ENCODE assay signal across 15 cellular contexts in the genomic region with DNA sequence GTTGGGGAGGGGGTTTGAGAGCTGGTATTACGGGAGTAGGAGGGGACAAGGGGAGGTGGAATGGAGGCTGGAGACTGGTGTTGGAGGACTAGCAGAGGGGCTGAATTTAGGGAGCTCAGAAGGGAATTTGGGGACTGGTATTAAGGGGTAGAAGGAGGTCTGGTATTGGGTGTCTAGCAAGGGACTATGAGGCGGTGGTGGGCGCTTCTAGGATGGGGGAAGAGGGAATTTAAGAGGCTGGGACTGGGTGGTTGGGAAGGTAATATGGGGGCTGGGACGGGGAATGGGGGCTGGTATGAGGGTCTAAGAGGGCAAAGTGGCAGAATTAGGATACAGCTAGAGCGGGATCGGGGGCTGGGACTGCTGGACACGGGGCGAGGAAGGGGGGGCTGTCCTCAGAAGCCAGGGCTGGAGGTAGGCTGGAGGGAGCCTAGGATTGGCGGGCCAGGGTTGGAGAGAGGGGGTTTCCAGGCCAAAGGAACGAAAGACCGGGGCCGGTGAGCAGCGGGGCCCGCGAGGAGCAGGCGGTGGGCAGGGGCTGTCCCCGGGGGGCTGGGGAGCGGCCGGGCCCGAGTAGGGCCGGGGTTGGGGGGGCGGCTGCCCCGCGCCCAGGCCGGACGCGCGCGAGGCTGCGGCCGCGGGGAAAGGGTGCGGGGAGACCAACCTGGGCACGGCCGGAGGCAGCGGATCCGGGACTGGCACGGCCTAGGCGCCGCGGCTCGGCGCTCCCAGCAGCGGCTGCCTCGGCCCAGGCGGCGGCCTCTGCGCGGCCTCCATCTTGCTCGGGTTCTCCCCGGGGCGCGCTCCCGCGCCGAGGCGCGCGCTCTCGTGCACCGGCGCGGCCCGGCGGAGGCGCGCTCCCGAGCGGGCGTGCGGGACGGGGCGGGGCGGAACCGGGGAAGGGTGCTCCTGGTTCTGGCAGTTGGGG. TPM values are rescaled to one million over a fixed set of nuclear protein-coding genes. Genes with fewer than 3 reads are reported as not detected.
A peak's percentile ranks its signal among the peaks of the same experiment; 100 is the strongest.
DNase-seq lines count a peak whose midpoint lies in the region; ATAC-seq and TF ChIP-seq lines count a peak whose summit lies in the region.
"Had no signal": no experiment of that assay in that cellular context is flagged by ENCODE, and none has a peak within 500 bp of the region (broad histone marks: within the 10 kb centered on the region; RNA-seq: fewer than 3 reads in every experiment).

A gene (minus strand): TSS at position 802 of the 928 bp plus-strand sequence. CDS start 1,143 bp downstream, outside the sequence.

- peaks cover 2% of the 10 kb centered on the region for H3K36me3 Mint-ChIP-seq in activated CD8-positive, alpha-beta T cell treated with anti-CD3 and anti-CD28 coated beads for 36 hours (ENCODE audit: low read depth)
- peaks cover 2% of the 10 kb centered on the region for H3K36me3 Mint-ChIP-seq in activated CD8-positive, alpha-beta T cell treated with anti-CD3 and anti-CD28 coated beads, Interleukin-2, amount 10 ng/mL, durations not matched to agents 7 days and 5 days (ENCODE audit: low read depth)
- H3K36me3 Mint-ChIP-seq in type B pancreatic cell (no peaks in the 10 kb centered on the region), T-cell (no peaks in the 10 kb centered on the region)
- no peaks in the 10 kb centered on the region for H3K36me3 Mint-ChIP-seq in activated CD4-positive, alpha-beta T cell treated with anti-CD3 and anti-CD28 coated beads, Interleukin-2, amount 10 ng/mL, durations not matched to agents 24 days and 14 days (ENCODE audit: low read depth)

- H3K4me1 Mint-ChIP-seq in activated CD8-positive, alpha-beta T cell treated with anti-CD3 and anti-CD28 coated beads for 36 hours (ENCODE audit: low read depth), result peaks cover 5% of the 10 kb centered on the region
- peaks cover 2% of the 10 kb centered on the region for H3K4me1 Mint-ChIP-seq in activated CD8-positive, alpha-beta T cell treated with anti-CD3 and anti-CD28 coated beads, Interleukin-2, amount 10 ng/mL, durations not matched to agents 7 days and 5 days (ENCODE audit: low read depth)
- H3K4me1 Mint-ChIP-seq in type B pancreatic cell (ENCODE audit: unreplicated experiment) (peaks cover 4% of the 10 kb centered on the region), T-cell (peaks cover 5 to 18% (median 5%) of the 10 kb centered on the region in 3 donors)
- peaks cover 2% of the 10 kb centered on the region for H3K4me1 Mint-ChIP-seq in activated CD4-positive, alpha-beta T cell treated with anti-CD3 and anti-CD28 coated beads, Interleukin-2, amount 10 ng/mL, durations not matched to agents 24 days and 14 days

- H3K4me3 Mint-ChIP-seq in activated CD8-positive, alpha-beta T cell treated with anti-CD3 and anti-CD28 coated beads for 36 hours, result no peak within 1 kb of the TSS
- no peak within 1 kb of the TSS for H3K4me3 Mint-ChIP-seq in activated CD8-positive, alpha-beta T cell treated with anti-CD3 and anti-CD28 coated beads, Interleukin-2, amount 10 ng/mL, durations not matched to agents 7 days and 5 days
- H3K4me3 Mint-ChIP-seq in type B pancreatic cell (peak within 1 kb of the TSS; percentile 54), T-cell (no peak within 1 kb of the TSS)
- H3K4me3 Mint-ChIP-seq in activated CD4-positive, alpha-beta T cell treated with anti-CD3 and anti-CD28 coated beads, Interleukin-2, amount 10 ng/mL, durations not matched to agents 24 days and 14 days, result no peak within 1 kb of the TSS

- H3K9me3 Mint-ChIP-seq in activated CD8-positive, alpha-beta T cell treated with anti-CD3 and anti-CD28 coated beads for 36 hours, result peaks cover 7% of the 10 kb centered on the region
- peaks cover 3% of the 10 kb centered on the region for H3K9me3 Mint-ChIP-seq in activated CD8-positive, alpha-beta T cell treated with anti-CD3 and anti-CD28 coated beads, Interleukin-2, amount 10 ng/mL, durations not matched to agents 7 days and 5 days (ENCODE audit: insufficient read depth)
- H3K9me3 Mint-ChIP-seq in type B pancreatic cell (no peaks in the 10 kb centered on the region), T-cell (peaks cover 0 to 7% (median 0%) of the 10 kb centered on the region in 3 donors)
- H3K9me3 Mint-ChIP-seq in activated CD4-positive, alpha-beta T cell treated with anti-CD3 and anti-CD28 coated beads, Interleukin-2, amount 10 ng/mL, durations not matched to agents 24 days and 14 days, result peaks cover 14% of the 10 kb centered on the region

- ATAC-seq in activated CD8-positive, alpha-beta T cell treated with anti-CD3 and anti-CD28 coated beads for 36 hours, result peak; percentile 20
- no peak for ATAC-seq in activated CD8-positive, alpha-beta T cell treated with anti-CD3 and anti-CD28 coated beads, Interleukin-2, amount 10 ng/mL, durations not matched to agents 7 days and 5 days
- ATAC-seq in omental fat pad (ENCODE audit: low FRiP score) (no peak), T-cell (replicated peaks in 1 of 4) (no peak)

- H3K27me3 Mint-ChIP-seq in activated CD8-positive, alpha-beta T cell treated with anti-CD3 and anti-CD28 coated beads for 36 hours, result peaks cover 46% of the 10 kb centered on the region
- peaks cover 34% of the 10 kb centered on the region for H3K27me3 Mint-ChIP-seq in activated CD8-positive, alpha-beta T cell treated with anti-CD3 and anti-CD28 coated beads, Interleukin-2, amount 10 ng/mL, durations not matched to agents 7 days and 5 days (ENCODE audit: low read depth)
- H3K27me3 Mint-ChIP-seq in type B pancreatic cell (peaks cover 78% of the 10 kb centered on the region), T-cell (peaks cover 63 to 73% of the 10 kb centered on the region in 2 donors)
- H3K27me3 Mint-ChIP-seq in activated CD4-positive, alpha-beta T cell treated with anti-CD3 and anti-CD28 coated beads, Interleukin-2, amount 10 ng/mL, durations not matched to agents 24 days and 14 days, result peaks cover 38% of the 10 kb centered on the region

- peak within 1 kb of the TSS; percentile 71 for H3K4me3 ChIP-seq in iPS-18c (ENCODE audit: insufficient read depth, low read depth, low read length)
- H3K4me3 ChIP-seq: left ventricle myocardium inferior had no signal

- TF ChIP-seq CTCF in activated CD8-positive, alpha-beta T cell treated with anti-CD3 and anti-CD28 coated beads for 36 hours (IDR thresholded peaks at IDR 0.05), result no peak
- no peak for TF ChIP-seq CTCF in type B pancreatic cell (conservative IDR thresholded peaks at IDR 0.05)
- no peak for TF ChIP-seq CTCF in omental fat pad (IDR thresholded peaks at IDR 0.05)

- POLR2A ChIA-PET in activated CD8-positive, alpha-beta T cell treated with anti-CD3 and anti-CD28 coated beads for 36 hours (lab: Charles Lee), result no interaction called here
- POLR2A ChIA-PET in activated CD8-positive, alpha-beta T cell treated with anti-CD3 and anti-CD28 coated beads, Interleukin-2, amount 10 ng/mL, durations not matched to agents 7 days and 5 days (lab: Charles Lee), result no interaction called here
- POLR2A ChIA-PET in T-cell (lab: Charles Lee), result no interaction called here

- no peak for DNase-seq in activated CD8-positive, alpha-beta T cell treated with anti-CD3 and anti-CD28 coated beads for 36 hours
- no peak for DNase-seq in activated CD8-positive, alpha-beta T cell treated with anti-CD3 and anti-CD28 coated beads, Interleukin-2, amount 10 ng/mL, durations not matched to agents 7 days and 5 days
- DNase-seq in RKO (ENCODE audit: low spot score) (peak; percentile 6), type B pancreatic cell (ENCODE audit: extremely low spot score, unreplicated experiment) (no peak), omental fat pad (ENCODE audit: low spot score) (no peak), T-cell (no peak)
- DNase-seq in activated CD4-positive, alpha-beta T cell treated with anti-CD3 and anti-CD28 coated beads, Interleukin-2, amount 10 ng/mL, durations not matched to agents 24 days and 14 days, result no peak
- DNase-seq: activated CD4-positive, CD25-positive, alpha-beta regulatory T cell; DND-41; foreskin melanocyte; left ventricle myocardium inferior; stimulated activated CD8-positive, alpha-beta memory T cell treated with anti-CD3 and anti-CD28 coated beads, Interleukin-4, amount 100 ng/mL, for 48 hours had no signal

- intact Hi-C loops in activated CD8-positive, alpha-beta T cell treated with anti-CD3 and anti-CD28 coated beads for 36 hours (cut with micrococcal nuclease), result no loop called here
- intact Hi-C loops in activated CD4-positive, alpha-beta T cell treated with anti-CD3 and anti-CD28 coated beads, Interleukin-2, amount 10 ng/mL, durations not matched to agents 24 days and 14 days (cut with micrococcal nuclease), result no loop called here

- CTCF ChIA-PET in activated CD8-positive, alpha-beta T cell treated with anti-CD3 and anti-CD28 coated beads for 36 hours (lab: Charles Lee), result no interaction called here
- CTCF ChIA-PET in activated CD8-positive, alpha-beta T cell treated with anti-CD3 and anti-CD28 coated beads, Interleukin-2, amount 10 ng/mL, durations not matched to agents 7 days and 5 days (lab: Charles Lee), result no interaction called here
- CTCF ChIA-PET in T-cell (lab: Charles Lee), result no interaction called here

- no peak within 1 kb of the TSS for H3K27ac Mint-ChIP-seq in activated CD8-positive, alpha-beta T cell treated with anti-CD3 and anti-CD28 coated beads for 36 hours
- H3K27ac Mint-ChIP-seq in activated CD8-positive, alpha-beta T cell treated with anti-CD3 and anti-CD28 coated beads, Interleukin-2, amount 10 ng/mL, durations not matched to agents 7 days and 5 days, result no peak within 1 kb of the TSS
- H3K27ac Mint-ChIP-seq in type B pancreatic cell, result no peak within 1 kb of the TSS
- no peak within 1 kb of the TSS for H3K27ac Mint-ChIP-seq in activated CD4-positive, alpha-beta T cell treated with anti-CD3 and anti-CD28 coated beads, Interleukin-2, amount 10 ng/mL, durations not matched to agents 24 days and 14 days
- H3K27ac Mint-ChIP-seq in T-cell, result no peak within 1 kb of the TSS

- no peaks in the 10 kb centered on the region for H3K9me3 ChIP-seq in iPS-18c (ENCODE audit: control insufficient read depth, insufficient read depth, low read length)
- H3K9me3 ChIP-seq: left ventricle myocardium inferior, neutrophil had no signal

RNA-seq across cellular contexts. Expression of the gene that starts here (rescaled TPM):
- not detected for total RNA-seq in activated CD8-positive, alpha-beta T cell treated with anti-CD3 and anti-CD28 coated beads for 36 hours
- not detected for total RNA-seq in activated CD8-positive, alpha-beta T cell treated with anti-CD3 and anti-CD28 coated beads, Interleukin-2, amount 10 ng/mL, durations not matched to agents 7 days and 5 days
- total RNA-seq in type B pancreatic cell (ENCODE audit: low replicate concordance) (1.7 and 3.5 TPM in 2 replicates), omental fat pad (not detected), T-cell (not detected)
- not detected in 2 replicates for total RNA-seq in activated CD4-positive, alpha-beta T cell treated with anti-CD3 and anti-CD28 coated beads, Interleukin-2, amount 10 ng/mL, durations not matched to agents 24 days and 14 days
- total RNA-seq: left ventricle myocardium inferior, LHCN-M2 had no signal

Comparison
In these comparisons a context has a peak if more than half of its experiments do, and no peak if none do; other contexts are left out.
1. Peak in ATAC-seq in activated CD8-positive, alpha-beta T cell treated with anti-CD3 and anti-CD28 coated beads for 36 hours; RNA of the gene not detected or under 1 TPM.